Comparison of ENCODE assay signal across 1 cellular context in the genomic region with DNA sequence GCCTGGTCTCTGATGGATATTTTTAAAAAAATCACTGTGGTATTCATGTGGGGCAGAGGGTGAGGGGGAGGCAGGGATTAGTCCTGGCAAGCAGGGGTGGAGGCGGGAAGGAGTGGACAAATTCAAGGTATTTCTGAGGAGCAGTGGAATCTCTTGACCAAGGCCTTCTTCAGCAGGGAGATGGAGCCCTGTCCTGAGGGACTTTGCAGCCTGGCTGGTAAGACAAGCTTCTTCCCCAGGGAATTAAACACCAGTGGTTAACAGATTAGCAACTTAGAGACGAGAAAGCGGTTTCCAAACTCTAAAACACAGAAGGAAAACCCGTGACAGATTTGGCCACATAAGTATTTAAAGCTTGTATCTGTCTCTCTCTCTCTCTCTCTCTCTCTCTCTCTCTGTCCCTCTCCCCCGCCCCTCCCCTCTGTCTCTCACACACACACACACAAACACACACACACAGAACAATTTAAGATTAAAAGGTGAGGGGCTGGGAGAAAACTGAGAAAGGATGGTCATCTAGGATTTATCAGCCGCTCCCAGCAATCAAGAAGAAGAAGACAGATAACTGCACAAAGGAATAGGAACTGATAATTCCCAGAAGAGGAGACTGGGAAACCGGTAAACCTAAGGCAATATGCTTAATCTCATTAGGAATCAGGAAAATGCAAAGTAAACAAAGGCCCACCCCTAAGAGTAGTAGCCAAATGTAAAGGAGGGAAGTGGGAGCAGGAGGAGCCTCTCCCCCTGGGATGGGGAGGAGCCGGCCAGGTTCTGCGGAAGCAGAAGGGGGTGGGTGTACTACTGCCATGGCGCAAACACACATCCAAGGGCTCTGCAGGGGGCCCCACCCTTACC.
TF ChIP-seq lines count a peak whose summit lies in the region.
"Not testable (repeated sequence)": the region's sequence is repeated elsewhere in the genome, so short reads cannot be mapped to it uniquely, and the experiment has no call there.

No MANE protein-coding gene starts in this region.

TF ChIP-seq in HepG2, 621 proteins besides CTCF, POLR2A, EP300 and RAD21:
- TF ChIP-seq HNF4G (IDR thresholded peaks at IDR 0.05; ENCODE audit: borderline replicate concordance, low read depth, low read length): 0 out of 2 replicates have a peak, but pooled peaks have one; percentile 9
- not testable (repeated sequence) for TF ChIP-seq HNF4G (CRISPR knock-in tag; IDR thresholded peaks at IDR 0.05; ENCODE audit: borderline replicate concordance, low read depth)
- peak; percentile 74; the same call in 1 of the 2 replicates for TF ChIP-seq GZF1 (CRISPR knock-in tag; IDR thresholded peaks at IDR 0.05)
- TF ChIP-seq, protein P1, sequence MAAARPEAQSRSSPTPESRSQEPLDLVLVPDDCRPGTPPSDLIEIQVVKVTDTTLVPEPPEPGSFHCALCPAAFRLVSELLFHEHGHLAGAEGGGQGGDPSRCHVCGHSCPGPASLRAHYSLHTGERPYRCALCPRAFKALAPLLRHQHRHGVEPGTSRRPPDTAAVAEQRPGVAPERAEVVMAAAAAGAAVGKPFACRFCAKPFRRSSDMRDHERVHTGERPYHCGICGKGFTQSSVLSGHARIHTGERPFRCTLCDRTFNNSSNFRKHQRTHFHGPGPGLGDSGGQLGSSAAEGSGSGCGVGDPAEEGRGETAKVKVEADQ (CRISPR knock-in tag; IDR thresholded peaks at IDR 0.05; ENCODE audit: borderline replicate concordance): peak; percentile 65
- 0 out of 2 replicates have a peak, but pooled peaks have one; percentile 38 for TF ChIP-seq PHF21A (CRISPR knock-in tag; IDR thresholded peaks at IDR 0.05)
- 0 out of 2 replicates have a peak, but pooled peaks have one; percentile 42 for TF ChIP-seq ZNF44 (CRISPR knock-in tag; IDR thresholded peaks at IDR 0.05)
- TF ChIP-seq CCAR2 (optimal IDR thresholded peaks at IDR 0.05; ENCODE audit: low read depth, low read length): peak; percentile 49
- TF ChIP-seq ZNF547 (CRISPR knock-in tag; IDR thresholded peaks at IDR 0.05): 0 out of 2 replicates have a peak, but pooled peaks have one; percentile 40
- 0 out of 2 replicates have a peak, but pooled peaks have one; percentile 21 for TF ChIP-seq ZNF33B (CRISPR knock-in tag; IDR thresholded peaks at IDR 0.05)
TF ChIP-seq in HepG2: peak in this region for 8; not testable (repeated sequence) for 613.
